10 cellular contexts compared by ENCODE assay signal in the genomic region with DNA sequence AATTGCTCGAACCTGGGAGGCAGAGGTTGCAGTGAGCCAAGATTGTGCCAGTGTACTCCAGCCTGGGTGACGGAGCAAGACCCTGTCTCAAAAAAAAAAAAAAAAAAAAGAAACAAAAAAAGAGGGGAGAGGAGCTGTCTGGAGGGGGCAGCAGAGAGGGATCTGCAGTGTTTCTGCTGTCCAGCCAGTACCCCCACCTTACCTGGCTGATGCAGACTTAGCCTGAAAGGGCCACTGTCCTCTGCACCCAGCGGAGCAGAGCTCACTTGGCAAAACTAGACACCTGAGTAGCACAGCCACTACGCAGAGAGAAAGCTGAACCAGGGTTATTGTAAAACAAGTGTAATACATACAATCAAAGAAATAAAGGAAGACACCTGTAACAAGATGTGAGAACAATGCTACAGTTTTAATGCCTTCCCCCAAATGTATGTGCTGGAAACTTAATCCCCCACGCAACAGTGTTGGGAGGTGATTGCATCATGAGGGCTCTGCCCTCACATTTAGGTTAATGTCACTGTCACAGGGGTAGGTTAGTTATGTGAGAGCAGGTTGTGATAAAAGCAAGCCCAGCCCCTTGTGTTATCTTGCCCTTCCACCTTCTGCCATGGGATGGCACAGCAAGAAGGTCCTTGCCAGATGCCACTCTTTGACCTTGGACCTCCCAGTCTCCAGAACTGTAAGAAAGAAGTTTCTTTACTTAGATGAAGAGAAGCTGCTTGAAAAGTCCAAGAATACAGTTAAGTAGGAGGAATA.
DNase-seq lines count a peak whose midpoint lies in the region; ATAC-seq and TF ChIP-seq lines count a peak whose summit lies in the region.
"Had no signal": no experiment of that assay in that cellular context is flagged by ENCODE, and none has a peak within 500 bp of the region (broad histone marks: within the 10 kb centered on the region; RNA-seq: fewer than 3 reads in every experiment).

No MANE protein-coding gene starts in this region.

- peak; percentile 11 for TF ChIP-seq CTCF in endothelial cell (IDR thresholded peaks at IDR 0.05; ENCODE audit: unreplicated experiment)
- TF ChIP-seq CTCF in stomach (IDR thresholded peaks at IDR 0.05), result no peak

- H3K36me3 ChIP-seq in NT2/D1 (ENCODE audit: insufficient read depth, insufficient read length, low read length), result peaks cover 28% of the 10 kb centered on the region
- H3K36me3 ChIP-seq in stomach, result peaks cover 0 to 34% (median 30%) of the 10 kb centered on the region in 4 donors

- ATAC-seq in stimulated activated naive CD8-positive, alpha-beta T cell treated with anti-CD3 and anti-CD28 coated beads, Interleukin-15, Interleukin-2, amounts not matched to agents 100 U/mL and 50 U/mL, for 24 hours, result no peak
- ATAC-seq in HG03571 (IDR thresholded peaks at IDR 0.05; ENCODE audit: unreplicated experiment), result no peak

- DNase-seq in stimulated activated naive CD8-positive, alpha-beta T cell treated with anti-CD3 and anti-CD28 coated beads, Interleukin-15, Interleukin-2, amounts not matched to agents 100 U/mL and 50 U/mL, for 24 hours, result no peak
- peak; percentile 6 for DNase-seq in NT2/D1 (ENCODE audit: low read depth, low spot score)
- no peak for DNase-seq in endothelial cell (ENCODE audit: low spot score)
- peak; percentile 14 for DNase-seq in ureter (ENCODE audit: low spot score)
- DNase-seq in stomach, result no peak
- DNase-seq in NCI-H2171 treated with DMSO at 0.1 percent for 48 hours (lab: John Stamatoyannopoulos, UW), result no peak
- DNase-seq: immature natural killer cell had no signal

- peaks cover 77% of the 10 kb centered on the region for H3K4me1 Mint-ChIP-seq in stimulated activated naive CD8-positive, alpha-beta T cell treated with anti-CD3 and anti-CD28 coated beads, Interleukin-15, Interleukin-2, amounts not matched to agents 100 ng/mL and 50 ng/mL, for 24 hours (ENCODE audit: low read depth)
- peaks cover 25% of the 10 kb centered on the region for H3K4me1 Mint-ChIP-seq in endothelial cell (ENCODE audit: unreplicated experiment)
- H3K4me1 Mint-ChIP-seq: immature natural killer cell had no signal

- H3K4me3 Mint-ChIP-seq in stimulated activated naive CD8-positive, alpha-beta T cell treated with anti-CD3 and anti-CD28 coated beads, Interleukin-15, Interleukin-2, amounts not matched to agents 100 ng/mL and 50 ng/mL, for 24 hours, result no peak overlapping the region
- H3K4me3 Mint-ChIP-seq in endothelial cell (ENCODE audit: unreplicated experiment), result no peak overlapping the region
- H3K4me3 Mint-ChIP-seq: immature natural killer cell had no signal

- H3K36me3 Mint-ChIP-seq in stimulated activated naive CD8-positive, alpha-beta T cell treated with anti-CD3 and anti-CD28 coated beads, Interleukin-15, Interleukin-2, amounts not matched to agents 100 ng/mL and 50 ng/mL, for 24 hours (ENCODE audit: low read depth), result peaks cover 71% of the 10 kb centered on the region
- H3K36me3 Mint-ChIP-seq in endothelial cell (ENCODE audit: low read depth, unreplicated experiment), result peaks cover 8% of the 10 kb centered on the region

- no peaks in the 10 kb centered on the region for H3K9me3 ChIP-seq in NT2/D1 (ENCODE audit: insufficient read depth, low read length)
- no peaks in the 10 kb centered on the region for H3K9me3 ChIP-seq in stomach

- peak overlapping the region; percentile 83 for H3K27ac Mint-ChIP-seq in stimulated activated naive CD8-positive, alpha-beta T cell treated with anti-CD3 and anti-CD28 coated beads, Interleukin-15, Interleukin-2, amounts not matched to agents 100 ng/mL and 50 ng/mL, for 24 hours
- H3K27ac Mint-ChIP-seq in endothelial cell (ENCODE audit: unreplicated experiment), result no peak overlapping the region

- H3K4me3 ChIP-seq in NT2/D1 (ENCODE audit: insufficient read length, low read depth) (no peak overlapping the region), stomach (no peak overlapping the region)

- H3K27me3 ChIP-seq in NT2/D1 (ENCODE audit: insufficient read depth, insufficient read length), result no peaks in the 10 kb centered on the region
- no peaks in the 10 kb centered on the region for H3K27me3 ChIP-seq in stomach

- WGBS in stomach, 5 donors, result 91 to 97% (median 96%) methylated on average over 5 of the region's 5 CpGs

- intact Hi-C loops in stomach (cut with DNase I; ENCODE audit: low total_unique reads), result no loop called here

- no peaks in the 10 kb centered on the region for H3K9me3 Mint-ChIP-seq in stimulated activated naive CD8-positive, alpha-beta T cell treated with anti-CD3 and anti-CD28 coated beads, Interleukin-15, Interleukin-2, amounts not matched to agents 100 ng/mL and 50 ng/mL, for 24 hours
- no peaks in the 10 kb centered on the region for H3K9me3 Mint-ChIP-seq in endothelial cell (ENCODE audit: unreplicated experiment)
- H3K9me3 Mint-ChIP-seq: immature natural killer cell had no signal

- H3K27me3 Mint-ChIP-seq in stimulated activated naive CD8-positive, alpha-beta T cell treated with anti-CD3 and anti-CD28 coated beads, Interleukin-15, Interleukin-2, amounts not matched to agents 100 ng/mL and 50 ng/mL, for 24 hours, result no peaks in the 10 kb centered on the region
- H3K27me3 Mint-ChIP-seq in endothelial cell (ENCODE audit: unreplicated experiment), result peaks cover 3% of the 10 kb centered on the region

- TF ChIP-seq POLR2A in stomach (IDR thresholded peaks at IDR 0.05), result no peak

- H3K9ac ChIP-seq in NT2/D1 (ENCODE audit: insufficient read length, low read depth), result no peak overlapping the region

- no peak overlapping the region for H3K27ac ChIP-seq in stomach
- H3K27ac ChIP-seq: RWPE1 had no signal

- no peak for TF ChIP-seq EP300 in stomach (IDR thresholded peaks at IDR 0.05)

- H3K4me1 ChIP-seq in NT2/D1 (ENCODE audit: insufficient read depth, insufficient read length) (peaks cover 6% of the 10 kb centered on the region), stomach (peaks cover 6 to 41% (median 24%) of the 10 kb centered on the region in 4 donors)

Comparison
In these comparisons a context has a peak if more than half of its experiments do, and no peak if none do; other contexts are left out.
1. DNase-seq: peak in NT2/D1 (single experiment) and ureter (single experiment); none in stimulated activated naive CD8-positive, alpha-beta T cell treated with anti-CD3 and anti-CD28 coated beads, Interleukin-15, Interleukin-2, amounts not matched to agents 100 U/mL and 50 U/mL, for 24 hours (single experiment), endothelial cell (single experiment), stomach (single experiment) and NCI-H2171 treated with DMSO at 0.1 percent for 48 hours (single experiment).